Comparison of ENCODE assay signal across 9 cellular contexts in genomic region chr7:74544706-74545469, GRCh38.
A peak's percentile ranks its signal among the peaks of the same experiment; 100 is the strongest.
DNase-seq lines count a peak whose midpoint lies in the region; ATAC-seq and TF ChIP-seq lines count a peak whose summit lies in the region.
"Had no signal": no experiment of that assay in that cellular context is flagged by ENCODE, and none has a peak within 500 bp of the region (broad histone marks: within the 10 kb centered on the region; RNA-seq: fewer than 3 reads in every experiment).

No MANE protein-coding gene starts in this region.

- no peak overlapping the region for H2AFZ ChIP-seq in PC-3 (ENCODE audit: low read length)

- CTCF ChIA-PET in CD4-positive, alpha-beta T cell (lab: Charles Lee): no interaction called here
- CTCF ChIA-PET in PC-3 (lab: Charles Lee): no interaction called here

- H3K9ac ChIP-seq in PC-3 (ENCODE audit: low read length): no peak overlapping the region
- H3K9ac ChIP-seq in colonic mucosa (ENCODE audit: low read depth in 2 of 2, low read length in 2 of 2): peak overlapping the region in 1 of 2 donors; percentile 28

- DNase-seq in CD4-positive, alpha-beta T cell: peak in 2 of 10 experiments; percentile 2 to 10
- peak; percentile 22 for DNase-seq in HCEC 1CT
- DNase-seq in PC-3: peak; percentile 79
- peak; percentile 76 for DNase-seq in colonic mucosa
- DNase-seq in cerebellar nuclear complex (lab: John Stamatoyannopoulos, UW): no peak

- TF ChIP-seq CTCF in CD4-positive, alpha-beta T cell (IDR thresholded peaks at IDR 0.05): peak; percentile 33
- TF ChIP-seq CTCF in PC-3 (conservative IDR thresholded peaks at IDR 0.05; ENCODE audit: low read depth, low read length) (peak; percentile 74), colonic mucosa (IDR thresholded peaks at IDR 0.05) (peak; percentile 60), nephron (IDR thresholded peaks at IDR 0.05; ENCODE audit: unreplicated experiment in 3 of 3) (peak; percentile 37 to 63 (median 47))

- no peak overlapping the region for H3K27ac ChIP-seq in CD4-positive, alpha-beta T cell (ENCODE audit: low read depth, low read length)
- H3K27ac ChIP-seq in PC-3 (ENCODE audit: low read length) (no peak overlapping the region; the same call in 1 of the 2 replicates), colonic mucosa (peak overlapping the region; percentile 67)

- no peak overlapping the region for H3K4me2 ChIP-seq in PC-3 (ENCODE audit: low read length)

- H3K4me3 ChIP-seq in PC-3 (ENCODE audit: low read length): no peak overlapping the region
- no peak overlapping the region for H3K4me3 ChIP-seq in colonic mucosa

- intact Hi-C loops in CD4-positive, alpha-beta T cell (cut with DNase I, micrococcal nuclease): loop anchor here in 1 of 2 experiments (5.0 kb wide), 2 partner anchors 98 to 128 kb away; no protein-coding TSS in a partner anchor
- intact Hi-C loops in PC-3 (cut with micrococcal nuclease) (loop anchor here (1.0 to 2.0 kb wide), 2 partner anchors 95 to 128 kb away; no protein-coding TSS in a partner anchor), colonic mucosa (cut with DNase I) (loop anchor here (10.0 kb wide), 1 partner anchor 130 kb away; no protein-coding TSS in a partner anchor)

- H3K79me2 ChIP-seq in PC-3 (ENCODE audit: low read length): no peaks in the 10 kb centered on the region

- no TSS peak for BruUV-seq in PC-3 (replicated peaks; lab: Mats Ljungman, UMichigan)

- no peaks in the 10 kb centered on the region for H3K36me3 ChIP-seq in PC-3 (ENCODE audit: low read depth, low read length)
- H3K36me3 ChIP-seq in colonic mucosa: no peaks in the 10 kb centered on the region

- no peaks in the 10 kb centered on the region for H3K27me3 ChIP-seq in CD4-positive, alpha-beta T cell (ENCODE audit: control insufficient read depth, insufficient read depth, low read length)
- H3K27me3 ChIP-seq in PC-3 (ENCODE audit: low read length) (no peaks in the 10 kb centered on the region), colonic mucosa (no peaks in the 10 kb centered on the region)

- no peak overlapping the region for H3K4me3 Mint-ChIP-seq in CD4-positive, alpha-beta T cell
- H3K4me3 Mint-ChIP-seq in nephron: no peak overlapping the region
- H3K4me3 Mint-ChIP-seq: IgD-negative memory B cell had no signal

- POLR2A ChIA-PET in CD4-positive, alpha-beta T cell (lab: Charles Lee): no interaction called here
- POLR2A ChIA-PET in PC-3 (lab: Charles Lee; ENCODE audit: unreplicated experiment): no interaction called here

- H3F3A ChIP-seq in PC-3 (ENCODE audit: low read length, unreplicated experiment): no peaks in the 10 kb centered on the region

- no peaks in the 10 kb centered on the region for H3K9me3 Mint-ChIP-seq in CD4-positive, alpha-beta T cell
- H3K9me3 Mint-ChIP-seq in nephron: no peaks in the 10 kb centered on the region

- no peaks in the 10 kb centered on the region for H3K4me1 Mint-ChIP-seq in CD4-positive, alpha-beta T cell (ENCODE audit: low read depth)
- no peaks in the 10 kb centered on the region for H3K4me1 Mint-ChIP-seq in nephron
- H3K4me1 Mint-ChIP-seq: IgD-negative memory B cell had no signal

- no peaks in the 10 kb centered on the region for H4K20me1 ChIP-seq in PC-3 (ENCODE audit: low read length)

- H3K9me2 ChIP-seq in PC-3 (replicated peaks; ENCODE audit: low read length): no peaks in the 10 kb centered on the region

- H3K4me1 ChIP-seq in PC-3 (ENCODE audit: insufficient read depth, low read length): no peaks in the 10 kb centered on the region
- H3K4me1 ChIP-seq in colonic mucosa: no peaks in the 10 kb centered on the region

- ATAC-seq in CD4-positive, alpha-beta T cell (ENCODE audit: poor library complexity): no peak
- ATAC-seq in PC-3: peak; percentile 84
- ATAC-seq in GM19395 (IDR thresholded peaks at IDR 0.05; ENCODE audit: unreplicated experiment): no peak
- ATAC-seq in HG02642 (IDR thresholded peaks at IDR 0.05; ENCODE audit: poor library complexity, unreplicated experiment): no peak

- no peaks in the 10 kb centered on the region for H3K27me3 Mint-ChIP-seq in CD4-positive, alpha-beta T cell
- H3K27me3 Mint-ChIP-seq in nephron (ENCODE audit: low read depth): no peaks in the 10 kb centered on the region
- H3K27me3 Mint-ChIP-seq: IgD-negative memory B cell had no signal

- no peak overlapping the region for H3K27ac Mint-ChIP-seq in CD4-positive, alpha-beta T cell
- H3K27ac Mint-ChIP-seq in nephron: peak overlapping the region; percentile 76 to 94 (median 91)
- H3K27ac Mint-ChIP-seq: IgD-negative memory B cell had no signal

- no peaks in the 10 kb centered on the region for H3K9me3 ChIP-seq in CD4-positive, alpha-beta T cell (ENCODE audit: control insufficient read depth, low read length)
- H3K9me3 ChIP-seq in PC-3 (ENCODE audit: low read length) (no peaks in the 10 kb centered on the region), colonic mucosa (no peaks in the 10 kb centered on the region)

- H3K36me3 Mint-ChIP-seq in CD4-positive, alpha-beta T cell (ENCODE audit: low read depth): no peaks in the 10 kb centered on the region
- H3K36me3 Mint-ChIP-seq in nephron (ENCODE audit: low read depth): peaks cover 67% of the 10 kb centered on the region
- H3K36me3 Mint-ChIP-seq: IgD-negative memory B cell had no signal

Comparison
In these comparisons a context has a peak if more than half of its experiments do, and no peak if none do; other contexts are left out.
1. DNase-seq: peak in HCEC 1CT (single experiment), PC-3 (single experiment) and colonic mucosa (single experiment); none in cerebellar nuclear complex (0 of 2).
2. Peak in every context shown above with its lines, with median percentiles within 50 percentile points of each other: CTCF ChIP-seq.